Comparison of ENCODE assay signal across 11 cellular contexts in the genomic region with DNA sequence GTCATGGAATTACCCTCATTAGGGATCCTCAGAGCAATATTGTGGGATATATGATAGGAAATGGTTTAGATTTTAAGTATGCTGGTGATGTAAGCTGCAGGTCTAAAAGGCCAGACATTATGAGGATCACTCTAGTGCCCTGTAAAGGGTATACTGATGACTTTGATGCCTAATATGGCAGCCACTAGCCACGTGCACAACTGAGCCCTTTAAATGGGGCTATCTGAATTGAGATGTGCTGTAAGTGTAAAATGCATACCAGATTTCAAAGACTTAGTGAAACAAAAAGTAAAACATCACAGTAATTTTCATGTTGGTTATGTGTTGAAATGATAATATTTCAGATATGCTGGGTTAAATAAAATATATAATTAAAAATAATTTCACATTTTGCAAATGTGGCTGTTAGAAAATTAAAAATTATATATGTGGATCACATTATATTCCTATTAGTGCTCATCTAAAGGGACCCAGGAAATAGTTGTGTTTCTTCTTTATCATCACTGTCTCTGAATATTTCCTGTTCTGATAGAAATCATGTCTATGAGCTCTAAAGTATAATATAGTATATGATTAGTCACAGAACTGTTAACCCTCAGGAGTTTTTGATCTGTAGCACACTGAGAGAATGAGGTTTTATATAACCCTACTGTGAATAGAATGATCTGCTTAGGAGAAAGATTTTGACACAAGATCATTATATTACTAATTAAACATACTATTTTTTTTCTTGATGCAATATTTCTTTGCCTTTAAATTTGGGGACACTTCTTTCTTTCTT. TPM values are rescaled to one million over a fixed set of nuclear protein-coding genes. Genes with fewer than 3 reads are reported as not detected.
A peak's percentile ranks its signal among the peaks of the same experiment; 100 is the strongest.
DNase-seq lines count a peak whose midpoint lies in the region; ATAC-seq lines count a peak whose summit lies in the region.
"Had no signal": no experiment of that assay in that cellular context is flagged by ENCODE, and none has a peak within 500 bp of the region (broad histone marks: within the 10 kb centered on the region; RNA-seq: fewer than 3 reads in every experiment).

No MANE protein-coding gene starts in this region.

- POLR2A ChIA-PET in T-cell (lab: Charles Lee): no interaction called here

- peak; percentile 78 to 83 (median 82) for ATAC-seq in T-cell (replicated peaks in 1 of 4)
- peak; percentile 69 for ATAC-seq in activated naive CD8-positive, alpha-beta T cell treated with anti-CD3 and anti-CD28 coated beads, Interleukin-2, amount 50 U/mL, for 24 hours
- peak; percentile 79 for ATAC-seq in stimulated activated effector memory CD8-positive, alpha-beta T cell treated with anti-CD3 and anti-CD28 coated beads, Interleukin-12 subunit alpha, Interleukin-12 subunit beta, amount 100 ng/mL, for 72 hours

- DNase-seq in activated naive CD4-positive, alpha-beta T cell (lab: John Stamatoyannopoulos, UW): no peak
- no peak for DNase-seq in T-cell
- no peak for DNase-seq in activated naive CD8-positive, alpha-beta T cell treated with anti-CD3 and anti-CD28 coated beads, Interleukin-2, amount 50 U/mL, for 24 hours
- DNase-seq in stimulated activated effector memory CD8-positive, alpha-beta T cell treated with anti-CD3 and anti-CD28 coated beads, Interleukin-12 subunit alpha, Interleukin-12 subunit beta, amount 100 ng/mL, for 72 hours (ENCODE audit: low spot score in 2 of 2): peak in 1 of 2 donors; percentile 38
- DNase-seq in HuH-7.5 (ENCODE audit: low spot score): no peak
- no peak for DNase-seq in UCSD-AML1 (lab: John Stamatoyannopoulos, UW; ENCODE audit: unreplicated experiment)
- DNase-seq: activated effector memory CD4-positive, alpha-beta T cell treated with anti-CD3 and anti-CD28 coated beads, Interleukin-2, amount 50 U/mL, for 16 hours; mammary epithelial cell; NCI-H82; transverse colon had no signal

- H3K9me3 Mint-ChIP-seq in activated naive CD4-positive, alpha-beta T cell treated with anti-CD3 and anti-CD28 coated beads, Interleukin-2, amount 50 U/mL, for 24 hours: no peaks in the 10 kb centered on the region
- peaks cover 0 to 3% (median 0%) of the 10 kb centered on the region in 3 donors for H3K9me3 Mint-ChIP-seq in T-cell
- peaks cover 3% of the 10 kb centered on the region for H3K9me3 Mint-ChIP-seq in activated naive CD8-positive, alpha-beta T cell treated with anti-CD3 and anti-CD28 coated beads, Interleukin-2, amount 50 U/mL, for 24 hours
- H3K9me3 Mint-ChIP-seq in stimulated activated effector memory CD8-positive, alpha-beta T cell treated with anti-CD3 and anti-CD28 coated beads, Interleukin-12 subunit alpha, Interleukin-12 subunit beta, amount 100 ng/mL, for 72 hours: peaks cover 1% of the 10 kb centered on the region

- H3K4me1 Mint-ChIP-seq in activated naive CD4-positive, alpha-beta T cell treated with anti-CD3 and anti-CD28 coated beads, Interleukin-2, amount 50 U/mL, for 24 hours: peaks cover 59% of the 10 kb centered on the region
- peaks cover 52 to 71% (median 71%) of the 10 kb centered on the region in 3 donors for H3K4me1 Mint-ChIP-seq in T-cell
- H3K4me1 Mint-ChIP-seq in activated naive CD8-positive, alpha-beta T cell treated with anti-CD3 and anti-CD28 coated beads, Interleukin-2, amount 50 U/mL, for 24 hours: peaks cover 44% of the 10 kb centered on the region
- peaks cover 68% of the 10 kb centered on the region for H3K4me1 Mint-ChIP-seq in stimulated activated effector memory CD8-positive, alpha-beta T cell treated with anti-CD3 and anti-CD28 coated beads, Interleukin-12 subunit alpha, Interleukin-12 subunit beta, amount 100 ng/mL, for 72 hours

- H3K4me3 Mint-ChIP-seq in activated naive CD4-positive, alpha-beta T cell treated with anti-CD3 and anti-CD28 coated beads, Interleukin-2, amount 50 U/mL, for 24 hours: peak overlapping the region; percentile 20
- peak overlapping the region in 2 of 3 donors; percentile 59 for H3K4me3 Mint-ChIP-seq in T-cell
- H3K4me3 Mint-ChIP-seq in activated naive CD8-positive, alpha-beta T cell treated with anti-CD3 and anti-CD28 coated beads, Interleukin-2, amount 50 U/mL, for 24 hours: no peak overlapping the region
- peak overlapping the region; percentile 52 for H3K4me3 Mint-ChIP-seq in stimulated activated effector memory CD8-positive, alpha-beta T cell treated with anti-CD3 and anti-CD28 coated beads, Interleukin-12 subunit alpha, Interleukin-12 subunit beta, amount 100 ng/mL, for 72 hours

- CTCF ChIA-PET in T-cell (lab: Charles Lee): interaction anchor here in 1 of 2 donors (0.7 to 1.0 kb wide), 2 partner anchors 17 to 671 kb away, joined by 3 read pairs; no protein-coding TSS in a partner anchor

- H3K27ac Mint-ChIP-seq in activated naive CD4-positive, alpha-beta T cell treated with anti-CD3 and anti-CD28 coated beads, Interleukin-2, amount 50 U/mL, for 24 hours: peak overlapping the region; percentile 89
- peak overlapping the region; percentile 91 to 92 for H3K27ac Mint-ChIP-seq in T-cell
- no peak overlapping the region for H3K27ac Mint-ChIP-seq in activated naive CD8-positive, alpha-beta T cell treated with anti-CD3 and anti-CD28 coated beads, Interleukin-2, amount 50 U/mL, for 24 hours
- H3K27ac Mint-ChIP-seq in stimulated activated effector memory CD8-positive, alpha-beta T cell treated with anti-CD3 and anti-CD28 coated beads, Interleukin-12 subunit alpha, Interleukin-12 subunit beta, amount 100 ng/mL, for 72 hours: peak overlapping the region; percentile 74

- H3K36me3 Mint-ChIP-seq in activated naive CD4-positive, alpha-beta T cell treated with anti-CD3 and anti-CD28 coated beads, Interleukin-2, amount 50 U/mL, for 24 hours: peaks cover 28% of the 10 kb centered on the region
- peaks cover 67% of the 10 kb centered on the region for H3K36me3 Mint-ChIP-seq in T-cell
- peaks cover 67% of the 10 kb centered on the region for H3K36me3 Mint-ChIP-seq in activated naive CD8-positive, alpha-beta T cell treated with anti-CD3 and anti-CD28 coated beads, Interleukin-2, amount 50 U/mL, for 24 hours (ENCODE audit: low read depth)
- H3K36me3 Mint-ChIP-seq in stimulated activated effector memory CD8-positive, alpha-beta T cell treated with anti-CD3 and anti-CD28 coated beads, Interleukin-12 subunit alpha, Interleukin-12 subunit beta, amount 100 ng/mL, for 72 hours: peaks cover 98% of the 10 kb centered on the region

- H3K27me3 Mint-ChIP-seq in activated naive CD4-positive, alpha-beta T cell treated with anti-CD3 and anti-CD28 coated beads, Interleukin-2, amount 50 U/mL, for 24 hours: no peaks in the 10 kb centered on the region
- H3K27me3 Mint-ChIP-seq in T-cell: no peaks in the 10 kb centered on the region
- H3K27me3 Mint-ChIP-seq in activated naive CD8-positive, alpha-beta T cell treated with anti-CD3 and anti-CD28 coated beads, Interleukin-2, amount 50 U/mL, for 24 hours: no peaks in the 10 kb centered on the region

RNA-seq across cellular contexts. Expression of a gene that starts 50.1 kb away (rescaled TPM):
- 10 to 100 TPM; 46.6 to 73.9 (median 58.3) TPM for total RNA-seq in T-cell

RNA-seq across cellular contexts. Expression of a gene that starts 50.5 kb away (rescaled TPM):
- 10 to 100 TPM; 61.9 to 91.0 (median 72.6) TPM for total RNA-seq in T-cell
